In genomic region chr17:3666516-3666915, GRCh38 we compare ENCODE assay signal across 10 cellular contexts. TPM values are rescaled to one million over a fixed set of nuclear protein-coding genes. Genes with fewer than 3 reads are reported as not detected.
A peak's percentile ranks its signal among the peaks of the same experiment; 100 is the strongest.
DNase-seq lines count a peak whose midpoint lies in the region; ATAC-seq and TF ChIP-seq lines count a peak whose summit lies in the region.
"Had no signal": no experiment of that assay in that cellular context is flagged by ENCODE, and none has a peak within 500 bp of the region (broad histone marks: within the 10 kb centered on the region; RNA-seq: fewer than 3 reads in every experiment).

No MANE protein-coding gene starts in this region.

- POLR2A ChIA-PET in AG04450 (lab: Yijun Ruan, JAX): interaction anchor here (0.6 to 1.9 kb wide), 5 partner anchors 8 to 1353 kb away, joined by 5 to 32 read pairs (median 7); partner anchors contain the start of genes CTNS and SHPK

- H3K4me3 ChIP-seq in AG04450 (ENCODE audit: low read depth, low read length) (peak overlapping the region; percentile 97), LNCaP clone FGC (ENCODE audit: low read depth, low read length) (peak overlapping the region; percentile 95), endodermal cell (ENCODE audit: low read length) (peak overlapping the region; percentile 90), neuronal stem cell (ENCODE audit: low read length in 2 of 2) (peak overlapping the region; percentile 8 to 25)

- 94 to 100% methylated on average over 2 to 6 of the region's 6 CpGs for WGBS in endodermal cell (ENCODE audit: insufficient coverage in 1 of 2, insufficient read length in 1 of 2), 2 experiments
- WGBS in neuronal stem cell (ENCODE audit: extremely low coverage in 2 of 2, insufficient read length in 2 of 2, insufficient replicate concordance in 1 of 2), 2 donors: no CpG with 5 or more reads among the region's 6 CpGs

- H3K27ac ChIP-seq in AG04450 (ENCODE audit: low read depth, low read length) (no peak overlapping the region), endodermal cell (ENCODE audit: low read depth, low read length) (no peak overlapping the region), neuronal stem cell (replicated peaks; ENCODE audit: low read length) (no peak overlapping the region)

- no peaks in the 10 kb centered on the region for H3K27me3 ChIP-seq in AG04450 (ENCODE audit: control insufficient read depth, insufficient read depth, low read length)
- no peaks in the 10 kb centered on the region for H3K27me3 ChIP-seq in endodermal cell (ENCODE audit: control insufficient read depth, insufficient read depth, low read length, poor library complexity, severe bottlenecking)
- H3K27me3 ChIP-seq in neuronal stem cell (ENCODE audit: control insufficient read depth in 3 of 3, insufficient read depth in 3 of 3, low read depth in 1 of 3, low read length in 3 of 3): no peaks in the 10 kb centered on the region

- TF ChIP-seq CTCF in AG04450 (IDR thresholded peaks at IDR 0.05; ENCODE audit: low read depth, low read length): no peak
- no peak for TF ChIP-seq CTCF in LNCaP clone FGC (IDR thresholded peaks at IDR 0.05; ENCODE audit: control insufficient read depth, extremely low read depth, insufficient read depth)
- TF ChIP-seq CTCF in endodermal cell (conservative IDR thresholded peaks at IDR 0.05): no peak

- H3K79me1 ChIP-seq in neuronal stem cell (ENCODE audit: low read depth, low read length): peaks cover 13% of the 10 kb centered on the region

- H2BK5ac ChIP-seq in neuronal stem cell (ENCODE audit: low read length): no peak overlapping the region

- ATAC-seq in HG02852 (IDR thresholded peaks at IDR 0.05; ENCODE audit: unreplicated experiment) (no peak), GM18505 (IDR thresholded peaks at IDR 0.05; ENCODE audit: unreplicated experiment) (no peak)

- CTCF ChIA-PET in AG04450 (lab: Charles Lee): interaction anchor here (0.8 kb wide), 1 partner anchor 161 kb away, joined by 3 read pairs; no protein-coding TSS in a partner anchor

- H2BK12ac ChIP-seq in neuronal stem cell (ENCODE audit: low read length): no peak overlapping the region

- H3K36me3 ChIP-seq in endodermal cell (ENCODE audit: control insufficient read depth, insufficient read depth, low read length): peaks cover 42% of the 10 kb centered on the region
- H3K36me3 ChIP-seq in neuronal stem cell (replicated peaks in 1 of 2; ENCODE audit: control insufficient read depth in 2 of 2, insufficient read depth in 2 of 2, low read length in 2 of 2): peaks cover 7 to 43% of the 10 kb centered on the region in 2 donors

- H4K8ac ChIP-seq in neuronal stem cell (ENCODE audit: low read depth, low read length): no peak overlapping the region

- no peaks in the 10 kb centered on the region for H3K27me3 Mint-ChIP-seq in endodermal cell (ENCODE audit: insufficient read depth)

- no peaks in the 10 kb centered on the region for H3K9me3 Mint-ChIP-seq in endodermal cell

- H3K4me3 Mint-ChIP-seq in endodermal cell: peak overlapping the region; percentile 81

- H3K4ac ChIP-seq in neuronal stem cell (ENCODE audit: low read length): no peak overlapping the region

- H3K4me2 ChIP-seq in neuronal stem cell (ENCODE audit: insufficient read depth, low read length, poor library complexity, severe bottlenecking): no peak overlapping the region

- H2BK15ac ChIP-seq in neuronal stem cell (ENCODE audit: low read length): peak overlapping the region; percentile 3

- H2AFZ ChIP-seq in neuronal stem cell (ENCODE audit: low read length): no peak overlapping the region

- no peaks in the 10 kb centered on the region; the same call in 1 of the 2 replicates for H3K9me3 ChIP-seq in AG04450 (ENCODE audit: control insufficient read depth, insufficient read depth, low read length)
- H3K9me3 ChIP-seq in endodermal cell (ENCODE audit: control insufficient read depth, low read length): no peaks in the 10 kb centered on the region
- no peaks in the 10 kb centered on the region for H3K9me3 ChIP-seq in neuronal stem cell (replicated peaks in 1 of 2; ENCODE audit: control insufficient read depth in 2 of 2, insufficient read depth in 1 of 2, low read depth in 1 of 2, low read length in 2 of 2)

- no peak overlapping the region for H2BK120ac ChIP-seq in neuronal stem cell (ENCODE audit: low read depth, low read length)

- peak overlapping the region; percentile 47 for H2AK5ac ChIP-seq in neuronal stem cell (ENCODE audit: low read depth, low read length)

- no peak overlapping the region for H4K91ac ChIP-seq in neuronal stem cell (ENCODE audit: low read depth, low read length, poor library complexity)

- no peak overlapping the region for H3K14ac ChIP-seq in neuronal stem cell (ENCODE audit: low read length)

- H3K9ac ChIP-seq in endodermal cell (ENCODE audit: extremely low read depth, low read length, poor library complexity, severe bottlenecking) (no peak overlapping the region), neuronal stem cell (ENCODE audit: low read depth, low read length, poor library complexity) (no peak overlapping the region)

- peaks cover 21% of the 10 kb centered on the region for H3K36me3 Mint-ChIP-seq in endodermal cell (ENCODE audit: low read depth)

- no peaks in the 10 kb centered on the region for H3K4me1 ChIP-seq in endodermal cell (ENCODE audit: control insufficient read depth, insufficient read depth, low read length)
- H3K4me1 ChIP-seq in neuronal stem cell (ENCODE audit: control insufficient read depth in 2 of 2, insufficient read depth in 1 of 2, low read depth in 1 of 2, low read length in 2 of 2): peaks cover 9 to 14% of the 10 kb centered on the region in 2 donors

- no peak overlapping the region for H3K18ac ChIP-seq in neuronal stem cell (ENCODE audit: low read length)

- H3K4me1 Mint-ChIP-seq in endodermal cell: peaks cover 19% of the 10 kb centered on the region

- DNase-seq in AG04450 (ENCODE audit: low read depth, low spot score): no peak
- no peak for DNase-seq in LNCaP clone FGC (ENCODE audit: low read depth)
- DNase-seq in endodermal cell: peak; percentile 49
- no peak for DNase-seq in neuronal stem cell (ENCODE audit: low spot score)
- DNase-seq in activated gamma-delta T cell (lab: John Stamatoyannopoulos, UW): no peak
- no peak for DNase-seq in NCI-H1436 treated with DMSO at 0.1 percent for 48 hours (lab: John Stamatoyannopoulos, UW)
- DNase-seq: NCI-H1105 treated with DMSO at 0.1 percent for 48 hours, SHP77 treated with DMSO at 0.1 percent for 48 hours had no signal

- no peak overlapping the region for H3K27ac Mint-ChIP-seq in endodermal cell

- H3K23ac ChIP-seq in neuronal stem cell (ENCODE audit: low read depth, low read length, poor library complexity): peak overlapping the region; percentile 99

- TF ChIP-seq POLR2A in GM18505 (IDR thresholded peaks at IDR 0.05; ENCODE audit: borderline replicate concordance, extremely low read depth, insufficient read depth, insufficient read length): no peak

RNA-seq across cellular contexts. Expression of gene TAX1BP3, which starts 1.9 kb away (rescaled TPM):
- 163 and 178 TPM in 2 replicates for polyA plus RNA-seq in AG04450 (2011; rRNA removed)
- 134 and 149 TPM in 2 replicates for polyA minus RNA-seq in AG04450 (2011; rRNA and poly(A)+ RNA removed)
- total RNA-seq in endodermal cell: 10 to 100 TPM; 69.6 to 86.8 TPM
- polyA plus RNA-seq in endodermal cell (2013, experiment 1 of 2): 68.5 TPM
- polyA plus RNA-seq in endodermal cell (2013, experiment 2 of 2): 73.9 TPM
- polyA plus RNA-seq in neuronal stem cell (2013, experiment 1 of 2): 39.2 TPM
- 37.4 TPM for polyA plus RNA-seq in neuronal stem cell (2013, experiment 2 of 2)

RNA-seq across cellular contexts. Expression of gene EMC6, which starts 2.1 kb away (rescaled TPM):
- 23.4 and 28.9 TPM in 2 replicates for polyA plus RNA-seq in AG04450 (2011; rRNA removed)
- polyA minus RNA-seq in AG04450 (2011; rRNA and poly(A)+ RNA removed): 5.9 and 6.5 TPM in 2 replicates
- 10 to 100 TPM; 59.4 to 69.5 TPM for total RNA-seq in endodermal cell
- 77.3 TPM for polyA plus RNA-seq in endodermal cell (2013, experiment 1 of 2)
- 68.2 TPM for polyA plus RNA-seq in endodermal cell (2013, experiment 2 of 2)
- 122 TPM for polyA plus RNA-seq in neuronal stem cell (2013, experiment 1 of 2)
- polyA plus RNA-seq in neuronal stem cell (2013, experiment 2 of 2): 117 TPM

RNA-seq across cellular contexts. Expression of gene P2RX5, which starts 29.4 kb away (rescaled TPM):
- 4.5 and 6.4 TPM in 2 replicates for polyA plus RNA-seq in AG04450 (2011; rRNA removed)
- 4.5 and 5.7 TPM in 2 replicates for polyA minus RNA-seq in AG04450 (2011; rRNA and poly(A)+ RNA removed)
- under 1 TPM; 0.46 to 0.57 TPM for total RNA-seq in endodermal cell
- 0.36 TPM for polyA plus RNA-seq in endodermal cell (2013, experiment 1 of 2)
- polyA plus RNA-seq in endodermal cell (2013, experiment 2 of 2): 0.46 TPM
- polyA plus RNA-seq in neuronal stem cell (2013, experiment 1 of 2): 0.31 TPM
- 0.43 TPM for polyA plus RNA-seq in neuronal stem cell (2013, experiment 2 of 2)

RNA-seq across cellular contexts. Expression of gene CTNS, which starts 30.0 kb away (rescaled TPM):
- 4.2 and 5.7 TPM in 2 replicates for polyA plus RNA-seq in AG04450 (2011; rRNA removed)
- 6.4 and 6.7 TPM in 2 replicates for polyA minus RNA-seq in AG04450 (2011; rRNA and poly(A)+ RNA removed)
- total RNA-seq in endodermal cell: 10 to 100 TPM; 17.2 to 18.8 TPM
- polyA plus RNA-seq in endodermal cell (2013, experiment 1 of 2): 16.9 TPM
- 14.1 TPM for polyA plus RNA-seq in endodermal cell (2013, experiment 2 of 2)
- polyA plus RNA-seq in neuronal stem cell (2013, experiment 1 of 2): 12.5 TPM
- polyA plus RNA-seq in neuronal stem cell (2013, experiment 2 of 2): 12.7 TPM

RNA-seq across cellular contexts. Expression of gene SHPK, which starts 30.5 kb away (rescaled TPM):
- polyA plus RNA-seq in AG04450 (2011; rRNA removed): 8.7 and 10.9 TPM in 2 replicates
- polyA minus RNA-seq in AG04450 (2011; rRNA and poly(A)+ RNA removed): 14.9 and 20.0 TPM in 2 replicates
- 10 to 100 TPM; 35.2 to 46.4 TPM for total RNA-seq in endodermal cell
- polyA plus RNA-seq in endodermal cell (2013, experiment 1 of 2): 18.2 TPM
- polyA plus RNA-seq in endodermal cell (2013, experiment 2 of 2): 18.6 TPM
- 13.9 TPM for polyA plus RNA-seq in neuronal stem cell (2013, experiment 1 of 2)
- 14.1 TPM for polyA plus RNA-seq in neuronal stem cell (2013, experiment 2 of 2)

Comparison
In these comparisons a context has a peak if more than half of its experiments do, and no peak if none do; other contexts are left out.
1. H3K4me3 ChIP-seq: peak in every context shown above with its lines; median percentile 97 in AG04450; 95 in LNCaP clone FGC; 90 in endodermal cell; 16 in neuronal stem cell.